ENCODE assay signal across 11 cellular contexts in the genomic region with DNA sequence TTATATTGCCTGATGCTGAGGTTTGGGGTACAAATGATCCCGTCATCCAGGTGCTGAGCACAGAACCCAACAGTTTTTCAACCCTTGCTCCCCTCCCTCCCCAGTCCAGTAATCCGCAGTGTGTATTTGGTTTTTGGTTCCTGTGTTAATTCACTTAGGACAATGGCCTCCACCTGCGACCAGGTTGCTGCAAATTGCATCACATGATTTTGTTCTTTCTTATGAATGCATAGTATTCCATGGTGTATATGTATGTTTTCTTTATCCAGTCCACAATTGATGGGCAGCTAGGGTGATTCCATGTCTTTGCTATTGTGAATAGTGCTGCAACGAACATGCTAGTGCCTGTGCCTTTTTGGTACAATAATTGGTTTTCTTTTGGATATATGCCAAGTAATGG. TPM values are rescaled to one million over a fixed set of nuclear protein-coding genes. Genes with fewer than 3 reads are reported as not detected.
"Had no signal": no experiment of that assay in that cellular context is flagged by ENCODE, and none has a peak within 500 bp of the region (broad histone marks: within the 10 kb centered on the region; RNA-seq: fewer than 3 reads in every experiment).

No MANE protein-coding gene starts in this region.

- FAIRE-seq: HTR-8/SVneo had no signal

- DNase-seq: GM23248, GOT3, H7, IMR-90, KBM-7 had no signal

- H3K4me3 ChIP-seq: GM23248, HAP-1 had no signal

- H3K9me3 ChIP-seq: HAP-1 had no signal

- H3K4me1 ChIP-seq: HAP-1 had no signal

- H3K36me3 ChIP-seq: HAP-1 had no signal

- ATAC-seq: HCT116 had no signal

- H2AFZ ChIP-seq: GM23248 had no signal

- H3K4me2 ChIP-seq: KMS-11 had no signal

- H3K27ac ChIP-seq: GM23248, KMS-11 had no signal

- H3K9ac ChIP-seq: GM23248, KMS-11 had no signal

RNA-seq across cellular contexts. Expression of a gene that starts 25.4 kb away (rescaled TPM):
- total RNA-seq: GM23248, HT-29 had no signal

RNA-seq across cellular contexts. Expression of a gene that starts 35.5 kb away (rescaled TPM):
- total RNA-seq: GM23248, H7, IMR-90 had no signal

RNA-seq across cellular contexts. Expression of a gene that starts 46.0 kb away (rescaled TPM):
- total RNA-seq: GM23248, H4, HT-29, IMR-90 had no signal

RNA-seq across cellular contexts. Expression of a gene that starts 51.3 kb away (rescaled TPM):
- total RNA-seq: GM23248, H7, HT-29, IMR-90 had no signal
